ENCODE assay signal across 23 cellular contexts in the genomic region with DNA sequence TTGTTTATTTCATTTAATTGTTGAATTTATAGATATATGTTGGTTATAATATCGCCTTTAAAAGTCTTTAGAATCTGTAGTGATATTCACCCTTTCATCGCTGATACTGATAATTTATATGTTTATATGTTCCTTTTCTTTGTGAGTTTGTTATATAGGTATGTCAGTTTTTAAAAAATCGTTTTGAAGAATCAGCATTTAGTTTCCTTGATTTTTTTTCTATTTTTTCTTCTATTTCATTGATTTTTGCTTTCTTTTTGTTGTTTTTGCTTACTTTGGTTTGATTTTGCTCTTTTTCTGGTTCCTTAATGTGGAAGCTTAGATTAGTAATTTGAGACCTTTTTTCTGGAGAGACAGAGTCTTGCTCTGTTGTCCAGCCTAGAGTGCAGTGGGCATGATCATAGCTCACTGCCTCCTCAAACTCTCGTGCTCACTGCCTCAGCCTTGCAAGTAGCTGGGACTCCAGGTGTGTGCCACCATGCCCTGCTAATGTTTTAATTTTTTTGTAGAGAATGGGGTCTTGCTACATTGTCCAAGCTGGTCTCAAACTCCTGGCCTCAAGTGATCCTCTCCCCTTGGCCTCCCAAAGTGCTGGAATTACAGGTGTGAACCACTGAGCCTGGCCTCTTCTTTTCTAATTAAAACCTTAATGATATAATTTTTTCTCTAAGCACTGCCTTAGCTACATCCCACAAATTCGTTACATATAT. TPM values are rescaled to one million over a fixed set of nuclear protein-coding genes. Genes with fewer than 3 reads are reported as not detected.
DNase-seq lines count a peak whose midpoint lies in the region; ATAC-seq and TF ChIP-seq lines count a peak whose summit lies in the region.
"Had no signal": no experiment of that assay in that cellular context is flagged by ENCODE, and none has a peak within 500 bp of the region (broad histone marks: within the 10 kb centered on the region; RNA-seq: fewer than 3 reads in every experiment).

No MANE protein-coding gene starts in this region.

- CTCF ChIA-PET in activated CD8-positive, alpha-beta T cell treated with anti-CD3 and anti-CD28 coated beads for 36 hours (lab: Charles Lee): interaction anchor here (0.9 to 8.1 kb wide), 4 partner anchors 19 to 96 kb away, joined by 3 to 52 read pairs (median 4); a partner anchor contains a TSS
- CTCF ChIA-PET in activated CD8-positive, alpha-beta T cell treated with anti-CD3 and anti-CD28 coated beads, Interleukin-2, amount 10 ng/mL, durations not matched to agents 7 days and 5 days (lab: Charles Lee): interaction anchor here (0.6 to 3.3 kb wide), 6 partner anchors 9 to 60 kb away, joined by 3 to 16 read pairs (median 4); no protein-coding TSS in a partner anchor
- CTCF ChIA-PET in OCI-LY7 (lab: Charles Lee; ENCODE audit: unreplicated experiment): no interaction called here

- H3K9me2 ChIP-seq in SU-DHL-6 (replicated peaks; ENCODE audit: insufficient read depth, low read length): no peaks in the 10 kb centered on the region
- no peaks in the 10 kb centered on the region for H3K9me2 ChIP-seq in OCI-LY7 (ENCODE audit: insufficient read depth, low read length)

- intact Hi-C loops in activated CD8-positive, alpha-beta T cell treated with anti-CD3 and anti-CD28 coated beads for 36 hours (cut with micrococcal nuclease): no loop called here
- intact Hi-C loops in OCI-LY7 (cut with micrococcal nuclease; ENCODE audit: unreplicated experiment): no loop called here

- H3K9me3 Mint-ChIP-seq in activated CD8-positive, alpha-beta T cell treated with anti-CD3 and anti-CD28 coated beads for 36 hours: no peaks in the 10 kb centered on the region
- H3K9me3 Mint-ChIP-seq in activated CD8-positive, alpha-beta T cell treated with anti-CD3 and anti-CD28 coated beads, Interleukin-2, amount 10 ng/mL, durations not matched to agents 7 days and 5 days (ENCODE audit: insufficient read depth): no peaks in the 10 kb centered on the region
- H3K9me3 Mint-ChIP-seq in CD4-positive, CD25-positive, alpha-beta regulatory T cell: no peaks in the 10 kb centered on the region
- H3K9me3 Mint-ChIP-seq in immature natural killer cell: no peaks in the 10 kb centered on the region
- H3K9me3 Mint-ChIP-seq: activated naive CD4-positive, alpha-beta T cell treated with anti-CD3 and anti-CD28 coated beads for 36 hours had no signal

- ATAC-seq in activated CD8-positive, alpha-beta T cell treated with anti-CD3 and anti-CD28 coated beads for 36 hours: no peak
- no peak for ATAC-seq in activated CD8-positive, alpha-beta T cell treated with anti-CD3 and anti-CD28 coated beads, Interleukin-2, amount 10 ng/mL, durations not matched to agents 7 days and 5 days
- ATAC-seq in CD4-positive, CD25-positive, alpha-beta regulatory T cell (ENCODE audit: low read depth in 2 of 2): no peak
- no peak for ATAC-seq in HG03342 (IDR thresholded peaks at IDR 0.05; ENCODE audit: unreplicated experiment)
- ATAC-seq: gastrocnemius medialis, lower lobe of right lung, mucosa of descending colon had no signal

- no peak overlapping the region for H3K4me3 Mint-ChIP-seq in activated CD8-positive, alpha-beta T cell treated with anti-CD3 and anti-CD28 coated beads for 36 hours
- no peak overlapping the region for H3K4me3 Mint-ChIP-seq in activated CD8-positive, alpha-beta T cell treated with anti-CD3 and anti-CD28 coated beads, Interleukin-2, amount 10 ng/mL, durations not matched to agents 7 days and 5 days
- H3K4me3 Mint-ChIP-seq in CD4-positive, CD25-positive, alpha-beta regulatory T cell: peak overlapping the region; percentile 41 to 83 (median 68)
- peak overlapping the region in 4 of 5 donors; percentile 35 to 63 (median 40) for H3K4me3 Mint-ChIP-seq in immature natural killer cell
- H3K4me3 Mint-ChIP-seq: activated naive CD4-positive, alpha-beta T cell treated with anti-CD3 and anti-CD28 coated beads for 36 hours had no signal

- DNase-seq in activated CD8-positive, alpha-beta T cell treated with anti-CD3 and anti-CD28 coated beads for 36 hours: no peak
- no peak for DNase-seq in activated CD8-positive, alpha-beta T cell treated with anti-CD3 and anti-CD28 coated beads, Interleukin-2, amount 10 ng/mL, durations not matched to agents 7 days and 5 days
- no peak for DNase-seq in CD4-positive, CD25-positive, alpha-beta regulatory T cell
- DNase-seq in immature natural killer cell (no peak), OCI-LY7 (ENCODE audit: low spot score) (no peak), COR-L47 (lab: John Stamatoyannopoulos, UW) (no peak)
- DNase-seq: activated CD4-positive, alpha-beta T cell treated with anti-CD3 and anti-CD28 coated beads, Interleukin-2, amount 50 U/mL, for 4 hours; activated naive CD4-positive, alpha-beta T cell treated with anti-CD3 and anti-CD28 coated beads for 36 hours; anterior cingulate cortex; cortex of kidney; DMS79; esophagus squamous epithelium; gastrocnemius medialis; GM23248; Karpas-422; kidney; lower lobe of right lung; mucosa of descending colon; NCI-H524; psoas muscle had no signal

- no peaks in the 10 kb centered on the region for H3K27me3 Mint-ChIP-seq in activated CD8-positive, alpha-beta T cell treated with anti-CD3 and anti-CD28 coated beads for 36 hours
- H3K27me3 Mint-ChIP-seq in activated CD8-positive, alpha-beta T cell treated with anti-CD3 and anti-CD28 coated beads, Interleukin-2, amount 10 ng/mL, durations not matched to agents 7 days and 5 days (ENCODE audit: low read depth): no peaks in the 10 kb centered on the region
- H3K27me3 Mint-ChIP-seq in CD4-positive, CD25-positive, alpha-beta regulatory T cell: no peaks in the 10 kb centered on the region
- peaks cover 0 to 2% (median 0%) of the 10 kb centered on the region in 3 donors for H3K27me3 Mint-ChIP-seq in immature natural killer cell (ENCODE audit: low read depth in 3 of 3)

- POLR2A ChIA-PET in activated CD8-positive, alpha-beta T cell treated with anti-CD3 and anti-CD28 coated beads for 36 hours (lab: Charles Lee): interaction anchor here (0.6 to 1.2 kb wide), 6 partner anchors 10 to 329 kb away, joined by 3 to 5 read pairs (median 4); a partner anchor contains a TSS
- POLR2A ChIA-PET in activated CD8-positive, alpha-beta T cell treated with anti-CD3 and anti-CD28 coated beads, Interleukin-2, amount 10 ng/mL, durations not matched to agents 7 days and 5 days (lab: Charles Lee): interaction anchor here (0.7 to 1.4 kb wide), 3 partner anchors 17 to 94 kb away, joined by 3 read pairs; a partner anchor contains a TSS
- POLR2A ChIA-PET in OCI-LY7 (lab: Charles Lee): interaction anchor here (0.6 to 1.8 kb wide), 7 partner anchors 13 to 1618 kb away, joined by 3 to 4 read pairs (median 3); a partner anchor contains a TSS

- no peak overlapping the region for H3K9ac ChIP-seq in SU-DHL-6 (ENCODE audit: low read length)
- H3K9ac ChIP-seq: GM23248 had no signal

- H3K9me3 ChIP-seq in CD4-positive, CD25-positive, alpha-beta regulatory T cell (ENCODE audit: control insufficient read depth in 2 of 2, low read length in 2 of 2): no peaks in the 10 kb centered on the region
- H3K9me3 ChIP-seq in SU-DHL-6 (ENCODE audit: insufficient read depth, low read length) (no peaks in the 10 kb centered on the region), OCI-LY7 (ENCODE audit: low read length) (no peaks in the 10 kb centered on the region)
- H3K9me3 ChIP-seq: esophagus squamous epithelium, gastrocnemius medialis, lower lobe of right lung, mucosa of descending colon, psoas muscle had no signal

- peaks cover 70% of the 10 kb centered on the region for H3K4me1 ChIP-seq in CD4-positive, CD25-positive, alpha-beta regulatory T cell (ENCODE audit: control insufficient read depth, insufficient read depth, low read length, poor library complexity, severe bottlenecking)
- H3K4me1 ChIP-seq in OCI-LY7 (ENCODE audit: insufficient read depth, low read length, poor library complexity, severe bottlenecking): peaks cover 18% of the 10 kb centered on the region

- no peaks in the 10 kb centered on the region for H3K36me3 ChIP-seq in CD4-positive, CD25-positive, alpha-beta regulatory T cell (ENCODE audit: control insufficient read depth, insufficient read depth, low read length)
- H3K36me3 ChIP-seq in SU-DHL-6 (ENCODE audit: low read length): no peaks in the 10 kb centered on the region; the same call in 1 of the 2 replicates
- H3K36me3 ChIP-seq in OCI-LY7 (ENCODE audit: insufficient read depth, low read length): peaks cover 42% of the 10 kb centered on the region
- H3K36me3 ChIP-seq: cardiac muscle cell, gastrocnemius medialis, lower lobe of right lung had no signal

- H2AFZ ChIP-seq in SU-DHL-6 (ENCODE audit: low read depth, low read length, severe bottlenecking): no peak overlapping the region
- H2AFZ ChIP-seq in OCI-LY7 (ENCODE audit: low read length): no peak overlapping the region
- H2AFZ ChIP-seq: GM23248 had no signal

- BruUV-seq in OCI-LY7 (replicated peaks; lab: Mats Ljungman, UMichigan): no TSS peak

- peaks cover 33% of the 10 kb centered on the region; the same call in 1 of the 2 replicates for H3F3A ChIP-seq in SU-DHL-6 (ENCODE audit: insufficient read depth)

- H4K20me1 ChIP-seq in SU-DHL-6 (ENCODE audit: low read depth, low read length) (peaks cover 64% of the 10 kb centered on the region), OCI-LY7 (ENCODE audit: insufficient read depth, low read length) (no peaks in the 10 kb centered on the region)

- H3K36me3 Mint-ChIP-seq in activated CD8-positive, alpha-beta T cell treated with anti-CD3 and anti-CD28 coated beads for 36 hours (ENCODE audit: low read depth): peaks cover 34% of the 10 kb centered on the region
- H3K36me3 Mint-ChIP-seq in activated CD8-positive, alpha-beta T cell treated with anti-CD3 and anti-CD28 coated beads, Interleukin-2, amount 10 ng/mL, durations not matched to agents 7 days and 5 days (ENCODE audit: low read depth): peaks cover 23% of the 10 kb centered on the region
- H3K36me3 Mint-ChIP-seq in CD4-positive, CD25-positive, alpha-beta regulatory T cell: peaks cover 4% of the 10 kb centered on the region
- H3K36me3 Mint-ChIP-seq in immature natural killer cell: no peaks in the 10 kb centered on the region

- peak overlapping the region; percentile 21 for H3K4me2 ChIP-seq in SU-DHL-6 (ENCODE audit: low read depth, low read length, poor library complexity, severe bottlenecking)
- H3K4me2 ChIP-seq in OCI-LY7 (ENCODE audit: low read length): no peak overlapping the region

- H3K27ac Mint-ChIP-seq in activated CD8-positive, alpha-beta T cell treated with anti-CD3 and anti-CD28 coated beads for 36 hours: peak overlapping the region; percentile 9
- H3K27ac Mint-ChIP-seq in activated CD8-positive, alpha-beta T cell treated with anti-CD3 and anti-CD28 coated beads, Interleukin-2, amount 10 ng/mL, durations not matched to agents 7 days and 5 days: no peak overlapping the region
- H3K27ac Mint-ChIP-seq in CD4-positive, CD25-positive, alpha-beta regulatory T cell: peak overlapping the region; percentile 39 to 96 (median 71)
- H3K27ac Mint-ChIP-seq in immature natural killer cell: peak overlapping the region in 5 of 6 donors; percentile 26 to 71 (median 50)

- H3K4me1 Mint-ChIP-seq in activated CD8-positive, alpha-beta T cell treated with anti-CD3 and anti-CD28 coated beads for 36 hours (ENCODE audit: low read depth): peaks cover 56% of the 10 kb centered on the region
- peaks cover 50% of the 10 kb centered on the region for H3K4me1 Mint-ChIP-seq in activated CD8-positive, alpha-beta T cell treated with anti-CD3 and anti-CD28 coated beads, Interleukin-2, amount 10 ng/mL, durations not matched to agents 7 days and 5 days (ENCODE audit: low read depth)
- peaks cover 34 to 95% (median 63%) of the 10 kb centered on the region in 4 donors for H3K4me1 Mint-ChIP-seq in CD4-positive, CD25-positive, alpha-beta regulatory T cell
- H3K4me1 Mint-ChIP-seq in immature natural killer cell: peaks cover 79 to 88% of the 10 kb centered on the region in 2 donors

- H3K27me3 ChIP-seq in CD4-positive, CD25-positive, alpha-beta regulatory T cell (ENCODE audit: control insufficient read depth, insufficient read depth, low read length): no peaks in the 10 kb centered on the region
- no peaks in the 10 kb centered on the region for H3K27me3 ChIP-seq in SU-DHL-6 (ENCODE audit: low read length)
- H3K27me3 ChIP-seq: cardiac muscle cell, esophagus squamous epithelium, gastrocnemius medialis had no signal

- TF ChIP-seq CTCF in activated CD8-positive, alpha-beta T cell treated with anti-CD3 and anti-CD28 coated beads for 36 hours (IDR thresholded peaks at IDR 0.05): no peak
- TF ChIP-seq CTCF in SU-DHL-6 (IDR thresholded peaks at IDR 0.05; ENCODE audit: insufficient read depth, low read length, poor library complexity, severe bottlenecking): no peak
- TF ChIP-seq CTCF in OCI-LY7 (conservative IDR thresholded peaks at IDR 0.05; ENCODE audit: low read length): no peak

- peak overlapping the region; percentile 42 for H3K4me3 ChIP-seq in CD4-positive, CD25-positive, alpha-beta regulatory T cell (ENCODE audit: low read depth, low read length)
- H3K4me3 ChIP-seq in SU-DHL-6 (ENCODE audit: insufficient read depth, low read length, poor library complexity, severe bottlenecking): no peak overlapping the region
- no peak overlapping the region for H3K4me3 ChIP-seq in OCI-LY7 (ENCODE audit: low read depth, low read length, poor library complexity, severe bottlenecking)
- H3K4me3 ChIP-seq: cardiac muscle cell, esophagus squamous epithelium, gastrocnemius medialis, GM23248, lower lobe of right lung, mucosa of descending colon, psoas muscle had no signal

- H3K27ac ChIP-seq in CD4-positive, CD25-positive, alpha-beta regulatory T cell (ENCODE audit: insufficient read depth, low read length, poor library complexity, severe bottlenecking): peak overlapping the region; percentile 37
- H3K27ac ChIP-seq in SU-DHL-6 (ENCODE audit: low read depth, low read length): no peak overlapping the region
- H3K27ac ChIP-seq in OCI-LY7 (ENCODE audit: low read depth, low read length, poor library complexity, severe bottlenecking): no peak overlapping the region
- H3K27ac ChIP-seq: esophagus squamous epithelium, GM23248, lower lobe of right lung had no signal

- H3K79me2 ChIP-seq in SU-DHL-6 (ENCODE audit: insufficient read depth, low read length) (peaks cover 100% of the 10 kb centered on the region), OCI-LY7 (ENCODE audit: insufficient read depth, low read depth, low read length) (peaks cover 99% of the 10 kb centered on the region)

RNA-seq across cellular contexts. Expression of a gene that starts 7.5 kb away (rescaled TPM):
- total RNA-seq in activated CD8-positive, alpha-beta T cell treated with anti-CD3 and anti-CD28 coated beads for 36 hours: 100 to 1,000 TPM; 157 to 175 TPM
- total RNA-seq in activated CD8-positive, alpha-beta T cell treated with anti-CD3 and anti-CD28 coated beads, Interleukin-2, amount 10 ng/mL, durations not matched to agents 7 days and 5 days: 100 to 1,000 TPM; 155 to 174 TPM
- 346 TPM for total RNA-seq in CD4-positive, CD25-positive, alpha-beta regulatory T cell
- polyA plus RNA-seq in CD4-positive, CD25-positive, alpha-beta regulatory T cell: 100 to 1,000 TPM; 151 to 252 (median 190) TPM
- 100 to 1,000 TPM in 2 of 3 donors, 10 to 100 TPM in 1; 98.3 to 171 (median 141) TPM for polyA plus RNA-seq in immature natural killer cell
- 147 and 152 TPM in 2 replicates for total RNA-seq in OCI-LY7 (2014; rRNA removed; shearing (Covaris generic))
- 200 and 201 TPM in 2 replicates for total RNA-seq in OCI-LY7 (2022)

RNA-seq across cellular contexts. Expression of a gene that starts 18.8 kb away (rescaled TPM):
- 1 to 10 TPM; 5.6 to 6.2 TPM for total RNA-seq in activated CD8-positive, alpha-beta T cell treated with anti-CD3 and anti-CD28 coated beads for 36 hours
- 1 to 10 TPM; 3.7 to 4.1 TPM for total RNA-seq in activated CD8-positive, alpha-beta T cell treated with anti-CD3 and anti-CD28 coated beads, Interleukin-2, amount 10 ng/mL, durations not matched to agents 7 days and 5 days
- total RNA-seq in CD4-positive, CD25-positive, alpha-beta regulatory T cell: 21.6 TPM
- polyA plus RNA-seq in CD4-positive, CD25-positive, alpha-beta regulatory T cell: 10 to 100 TPM; 13.3 to 15.5 (median 15.2) TPM
- polyA plus RNA-seq in immature natural killer cell: 10 to 100 TPM in 2 of 3 donors, 1 to 10 TPM in 1; 9.3 to 12.6 (median 12.2) TPM
- total RNA-seq in OCI-LY7 (2014; rRNA removed; shearing (Covaris generic)): 10.5 and 14.6 TPM in 2 replicates
- 17.8 and 20.1 TPM in 2 replicates for total RNA-seq in OCI-LY7 (2022)

RNA-seq across cellular contexts. Expression of a gene that starts 57.0 kb away (rescaled TPM):
- 10 to 100 TPM; 13.6 to 14.9 TPM for total RNA-seq in activated CD8-positive, alpha-beta T cell treated with anti-CD3 and anti-CD28 coated beads for 36 hours
- 10 to 100 TPM; 20.3 to 22.6 TPM for total RNA-seq in activated CD8-positive, alpha-beta T cell treated with anti-CD3 and anti-CD28 coated beads, Interleukin-2, amount 10 ng/mL, durations not matched to agents 7 days and 5 days
- 46.8 TPM for total RNA-seq in CD4-positive, CD25-positive, alpha-beta regulatory T cell
- 10 to 100 TPM in 2 of 4 donors, 1 to 10 TPM in 2; 7.7 to 14.0 (median 10.3) TPM for polyA plus RNA-seq in CD4-positive, CD25-positive, alpha-beta regulatory T cell
- 10 to 100 TPM in 1 of 3 donors, 1 to 10 TPM in 2; 9.6 to 18.6 (median 9.8) TPM for polyA plus RNA-seq in immature natural killer cell
- total RNA-seq in OCI-LY7 (2014; rRNA removed; shearing (Covaris generic)): 12.5 and 12.8 TPM in 2 replicates
- total RNA-seq in OCI-LY7 (2022): 19.5 and 19.9 TPM in 2 replicates

Comparison
In these comparisons a context has a peak if more than half of its experiments do, and no peak if none do; other contexts are left out.
1. H3K4me3 Mint-ChIP-seq: peak in CD4-positive, CD25-positive, alpha-beta regulatory T cell (4 of 4) and immature natural killer cell (4 of 5); none in activated CD8-positive, alpha-beta T cell treated with anti-CD3 and anti-CD28 coated beads for 36 hours (single experiment) and activated CD8-positive, alpha-beta T cell treated with anti-CD3 and anti-CD28 coated beads, Interleukin-2, amount 10 ng/mL, durations not matched to agents 7 days and 5 days (single experiment).